In genomic region chr1:87226341-87226760, GRCh38 we compare ENCODE assay signal across 8 cellular contexts.
DNase-seq lines count a peak whose midpoint lies in the region; ATAC-seq and TF ChIP-seq lines count a peak whose summit lies in the region.

No MANE protein-coding gene starts in this region.

- no peaks in the 10 kb centered on the region for H3K27me3 ChIP-seq in lung (ENCODE audit: control insufficient read depth, insufficient read depth)

- no peak overlapping the region for H3K4me3 Mint-ChIP-seq in chondrocyte (ENCODE audit: unreplicated experiment)

- H3K9me3 ChIP-seq in lung (ENCODE audit: control insufficient read depth in 2 of 2, insufficient read depth in 1 of 2, low read length in 1 of 2): no peaks in the 10 kb centered on the region

- peak; percentile 38 for ATAC-seq in GM19351 (IDR thresholded peaks at IDR 0.05; ENCODE audit: unreplicated experiment)
- ATAC-seq in lung (ENCODE audit: insufficient read depth, low FRiP score): peak; percentile 74
- no peak for ATAC-seq in GM18511 (IDR thresholded peaks at IDR 0.05; ENCODE audit: unreplicated experiment)

- no peaks in the 10 kb centered on the region for H3K36me3 Mint-ChIP-seq in chondrocyte (ENCODE audit: low read depth)

- TF ChIP-seq CTCF in chondrocyte (IDR thresholded peaks at IDR 0.05) (no peak), lung (IDR thresholded peaks at IDR 0.05; ENCODE audit: control extremely low read depth, extremely low read depth) (no peak)

- H3K9me3 Mint-ChIP-seq in chondrocyte (ENCODE audit: low read depth): peaks cover 5% of the 10 kb centered on the region

- peaks cover 13% of the 10 kb centered on the region for H3K4me1 Mint-ChIP-seq in chondrocyte (ENCODE audit: low read depth)

- WGBS in lung, 2 donors: 27 to 49% methylated on average over 8 of the region's 8 CpGs

- H3K4me1 ChIP-seq in lung (ENCODE audit: control insufficient read depth in 2 of 2, insufficient read depth in 2 of 2, low read length in 2 of 2): peaks cover 0 to 8% of the 10 kb centered on the region in 2 donors

- peak overlapping the region in 1 of 2 donors; percentile 68 for H3K27ac ChIP-seq in lung (ENCODE audit: low read depth in 1 of 2, low read length in 1 of 2)

- H3K27ac Mint-ChIP-seq in chondrocyte (ENCODE audit: unreplicated experiment): peak overlapping the region; percentile 91

- no peaks in the 10 kb centered on the region for H3K36me3 ChIP-seq in lung (ENCODE audit: control insufficient read depth in 2 of 2, insufficient read depth in 2 of 2, low read length in 2 of 2)

- H3K4me3 ChIP-seq in lung: no peak overlapping the region

- TF ChIP-seq POLR2A in erythroblast (IDR thresholded peaks at IDR 0.05; ENCODE audit: low read length): no peak

- no peaks in the 10 kb centered on the region for H3K27me3 Mint-ChIP-seq in chondrocyte (ENCODE audit: low read depth)

- DNase-seq in M059J (ENCODE audit: low read depth): peak; percentile 100
- DNase-seq in chondrocyte (ENCODE audit: low spot score): no peak
- DNase-seq in lung (ENCODE audit: low spot score): peak; percentile 62
- no peak for DNase-seq in NCI-H1417 (lab: John Stamatoyannopoulos, UW)
- DNase-seq in DMS 273 (lab: John Stamatoyannopoulos, UW; ENCODE audit: unreplicated experiment): no peak
- no peak for DNase-seq in erythroblast (lab: John Stamatoyannopoulos, UW)

Comparison
In these comparisons a context has a peak if more than half of its experiments do, and no peak if none do; other contexts are left out.
1. DNase-seq: peak in M059J (single experiment) and lung (single experiment); none in chondrocyte (single experiment), NCI-H1417 (0 of 3), DMS 273 (single experiment) and erythroblast (0 of 2).